12 cellular contexts compared by ENCODE assay signal in the genomic region with DNA sequence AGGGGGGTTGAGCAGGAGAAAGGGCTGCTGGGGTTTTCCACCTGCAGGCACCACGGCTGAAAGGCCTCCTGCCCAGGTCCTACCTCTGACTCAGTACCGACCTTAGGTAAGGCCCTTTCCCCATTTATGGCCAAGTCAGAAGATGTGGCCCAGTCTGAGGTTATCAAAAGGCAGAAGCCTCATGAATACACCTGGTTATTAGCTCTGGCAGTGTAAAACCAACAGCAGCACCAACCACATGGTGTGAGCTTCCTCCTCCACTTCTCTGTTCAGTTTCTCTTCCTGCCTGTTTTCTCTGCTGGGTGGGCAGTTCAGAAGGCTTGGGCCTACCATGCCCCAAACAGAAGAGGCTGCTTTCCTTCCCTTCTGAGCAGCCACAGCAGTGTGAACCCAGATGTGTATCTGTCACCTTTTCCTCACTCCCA.
DNase-seq lines count a peak whose midpoint lies in the region; ATAC-seq and TF ChIP-seq lines count a peak whose summit lies in the region.
"Had no signal": no experiment of that assay in that cellular context is flagged by ENCODE, and none has a peak within 500 bp of the region (broad histone marks: within the 10 kb centered on the region; RNA-seq: fewer than 3 reads in every experiment).

No MANE protein-coding gene starts in this region.

- no peaks in the 10 kb centered on the region for H3K4me1 ChIP-seq in neural progenitor cell

- DNase-seq in activated B cell treated with CpG ODN at 0.5 μM for 24 hours (peak; percentile 44), neural progenitor cell (ENCODE audit: low spot score) (no peak), G401 (ENCODE audit: low spot score) (no peak), HuH-7.5 (ENCODE audit: low spot score) (no peak), omental fat pad (ENCODE audit: low spot score) (no peak)
- DNase-seq: upper lobe of left lung had no signal

- intact Hi-C loops in activated B cell treated with CpG ODN at 0.5 μM for 24 hours (cut with micrococcal nuclease), result loop anchor here (1.0 to 2.0 kb wide), 11 partner anchors 9 to 91 kb away; partner anchors contain the start of gene UGCG

- H4K20me1 ChIP-seq in neural progenitor cell (ENCODE audit: low read depth), result no peaks in the 10 kb centered on the region

- no peaks in the 10 kb centered on the region for H3K9me3 ChIP-seq in neural progenitor cell (ENCODE audit: low read depth)
- H3K9me3 ChIP-seq: breast epithelium, upper lobe of left lung had no signal

- no peaks in the 10 kb centered on the region for H3K27me3 ChIP-seq in neural progenitor cell
- H3K27me3 ChIP-seq: breast epithelium, upper lobe of left lung had no signal

- peak; percentile 57 for ATAC-seq in GM19438 (IDR thresholded peaks at IDR 0.05; ENCODE audit: low read depth, unreplicated experiment)
- peak; percentile 56 for ATAC-seq in HG03097 (IDR thresholded peaks at IDR 0.05; ENCODE audit: low FRiP score, unreplicated experiment)
- ATAC-seq in activated B cell treated with CpG ODN at 0.5 μM for 24 hours (ENCODE audit: low read depth), result peak; percentile 86
- ATAC-seq in omental fat pad (ENCODE audit: low FRiP score), result no peak
- ATAC-seq: K562 had no signal

- CTCF ChIA-PET in activated B cell treated with CpG ODN at 0.5 μM for 24 hours (lab: Charles Lee), result interaction anchor here (0.9 to 1.8 kb wide), 5 partner anchors 10 to 224 kb away, joined by 3 to 11 read pairs (median 5); no protein-coding TSS in a partner anchor

- H3K27me3 Mint-ChIP-seq in activated B cell treated with CpG ODN at 0.5 μM for 24 hours (no peaks in the 10 kb centered on the region), neural progenitor cell (ENCODE audit: insufficient read depth, low read depth) (peaks cover 10% of the 10 kb centered on the region)

- no peak overlapping the region for H2AFZ ChIP-seq in neural progenitor cell (replicated peaks)

- H3F3A ChIP-seq in neural progenitor cell (ENCODE audit: low read depth), result no peaks in the 10 kb centered on the region

- no peak for TF ChIP-seq CTCF in activated B cell treated with CpG ODN at 0.5 μM for 24 hours (IDR thresholded peaks at IDR 0.05)
- no peak for TF ChIP-seq CTCF in neural progenitor cell (IDR thresholded peaks at IDR 0.05)
- TF ChIP-seq CTCF in omental fat pad (IDR thresholded peaks at IDR 0.05), result no peak

- no peak overlapping the region for H3K9ac ChIP-seq in neural progenitor cell

- H3K4me2 ChIP-seq in neural progenitor cell, result no peak overlapping the region

- peak; percentile 20 for TF ChIP-seq POLR2A in GM10847 (IDR thresholded peaks at IDR 0.05; ENCODE audit: extremely low read depth, insufficient read length)

- no peak overlapping the region for H3K4me3 ChIP-seq in neural progenitor cell
- H3K4me3 ChIP-seq: breast epithelium, K562, upper lobe of left lung had no signal

- H3K27ac Mint-ChIP-seq in activated B cell treated with CpG ODN at 0.5 μM for 24 hours, result peak overlapping the region; percentile 97
- H3K27ac Mint-ChIP-seq in neural progenitor cell, result no peak overlapping the region

- POLR2A ChIA-PET in activated B cell treated with CpG ODN at 0.5 μM for 24 hours (lab: Charles Lee), result interaction anchor here (0.5 to 7.2 kb wide), 27 partner anchors 10 to 396 kb away, joined by 3 to 120 read pairs (median 5); partner anchors contain the start of genes HSDL2, PTBP3 and UGCG

- H3K79me2 ChIP-seq in neural progenitor cell (ENCODE audit: low read depth), result no peaks in the 10 kb centered on the region

- in situ Hi-C loops in G401 (cut with HindIII; ENCODE audit: low sequenced_read_pairs), result no loop called here

- H3K4me1 Mint-ChIP-seq in activated B cell treated with CpG ODN at 0.5 μM for 24 hours (peaks cover 66% of the 10 kb centered on the region), neural progenitor cell (peaks cover 10% of the 10 kb centered on the region)

- H3K4me3 Mint-ChIP-seq in activated B cell treated with CpG ODN at 0.5 μM for 24 hours, result peak overlapping the region; percentile 55
- no peak overlapping the region for H3K4me3 Mint-ChIP-seq in neural progenitor cell

- H3K36me3 ChIP-seq in neural progenitor cell, result no peaks in the 10 kb centered on the region
- H3K36me3 ChIP-seq: breast epithelium, upper lobe of left lung had no signal

- H3K36me3 Mint-ChIP-seq in activated B cell treated with CpG ODN at 0.5 μM for 24 hours (ENCODE audit: low read depth) (no peaks in the 10 kb centered on the region), neural progenitor cell (no peaks in the 10 kb centered on the region)

- H3K9me3 Mint-ChIP-seq in activated B cell treated with CpG ODN at 0.5 μM for 24 hours, result no peaks in the 10 kb centered on the region
- H3K9me3 Mint-ChIP-seq in neural progenitor cell, result no peaks in the 10 kb centered on the region

- no peak overlapping the region for H3K27ac ChIP-seq in neural progenitor cell
- H3K27ac ChIP-seq: breast epithelium, upper lobe of left lung, VCaP had no signal
